9 cellular contexts compared by ENCODE assay signal in the genomic region with DNA sequence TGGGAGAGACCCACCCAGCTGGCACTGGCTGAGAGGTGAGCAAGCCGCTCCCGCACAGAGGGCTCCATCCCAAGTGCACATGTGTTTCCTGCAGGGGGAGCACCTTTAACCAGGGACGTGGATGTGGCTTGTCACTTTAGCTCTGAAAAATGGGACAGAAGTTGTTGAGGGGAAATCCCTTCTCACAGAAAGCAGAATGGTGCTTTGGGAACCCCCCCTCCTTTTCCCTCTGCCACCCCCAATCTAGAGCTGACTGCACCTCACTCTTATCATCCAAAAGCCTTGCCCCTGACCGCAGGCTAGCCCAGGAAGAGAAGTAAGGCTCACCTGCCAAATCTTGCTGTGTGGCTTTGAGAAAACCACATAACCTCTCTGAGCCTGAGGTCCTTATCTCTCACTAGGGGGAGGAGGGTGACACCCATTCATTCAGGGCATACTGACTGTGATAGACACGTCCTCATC.
DNase-seq lines count a peak whose midpoint lies in the region; ATAC-seq and TF ChIP-seq lines count a peak whose summit lies in the region.
"Had no signal": no experiment of that assay in that cellular context is flagged by ENCODE, and none has a peak within 500 bp of the region (broad histone marks: within the 10 kb centered on the region; RNA-seq: fewer than 3 reads in every experiment).

No MANE protein-coding gene starts in this region.

- intact Hi-C loops in CD8-positive, alpha-beta T cell (cut with DNase I, micrococcal nuclease): no loop called here

- no peak for TF ChIP-seq POLR2A in gastroesophageal sphincter (IDR thresholded peaks at IDR 0.05)

- peaks cover 3% of the 10 kb centered on the region for H3K27me3 ChIP-seq in CD8-positive, alpha-beta T cell (ENCODE audit: insufficient read depth, low read length)
- H3K27me3 ChIP-seq in gastroesophageal sphincter: peaks cover 82% of the 10 kb centered on the region

- peaks cover 15% of the 10 kb centered on the region for H3K4me1 Mint-ChIP-seq in CD8-positive, alpha-beta T cell (ENCODE audit: low read depth)
- peaks cover 18% of the 10 kb centered on the region for H3K4me1 Mint-ChIP-seq in activated T-cell treated with anti-CD3 and anti-CD28 coated beads, Interleukin-2, amount 50 U/mL, for 24 hours (ENCODE audit: low read depth)
- H3K4me1 Mint-ChIP-seq in memory B cell: no peaks in the 10 kb centered on the region

- TF ChIP-seq CTCF in CD8-positive, alpha-beta T cell (IDR thresholded peaks at IDR 0.05): no peak
- TF ChIP-seq CTCF in gastroesophageal sphincter (IDR thresholded peaks at IDR 0.05): no peak

- no peaks in the 10 kb centered on the region for H3K9me3 ChIP-seq in CD8-positive, alpha-beta T cell (ENCODE audit: low read length)
- H3K9me3 ChIP-seq in gastroesophageal sphincter: no peaks in the 10 kb centered on the region

- CTCF ChIA-PET in CD8-positive, alpha-beta T cell (lab: Charles Lee): interaction anchor here (1.8 kb wide), 1 partner anchor 35 kb away, joined by 4 read pairs; no protein-coding TSS in a partner anchor
- CTCF ChIA-PET in HEK293T (lab: Yijun Ruan, JAX): interaction anchor here (1.3 to 1.4 kb wide), 2 partner anchors 9 to 13 kb away, joined by 3 to 4 read pairs; no protein-coding TSS in a partner anchor

- TF ChIP-seq EP300 in gastroesophageal sphincter (IDR thresholded peaks at IDR 0.05): no peak

- H3K4me3 Mint-ChIP-seq in CD8-positive, alpha-beta T cell: no peak overlapping the region
- no peak overlapping the region for H3K4me3 Mint-ChIP-seq in activated T-cell treated with anti-CD3 and anti-CD28 coated beads, Interleukin-2, amount 50 U/mL, for 24 hours
- no peak overlapping the region for H3K4me3 Mint-ChIP-seq in memory B cell

- no peak overlapping the region for H3K27ac Mint-ChIP-seq in CD8-positive, alpha-beta T cell
- H3K27ac Mint-ChIP-seq in activated T-cell treated with anti-CD3 and anti-CD28 coated beads, Interleukin-2, amount 50 U/mL, for 24 hours: peak overlapping the region; percentile 68
- no peak overlapping the region for H3K27ac Mint-ChIP-seq in memory B cell
- H3K27ac Mint-ChIP-seq: activated naive CD4-positive, alpha-beta T cell treated with anti-CD3 and anti-CD28 coated beads, Interleukin-2, amount 50 U/mL, for 24 hours had no signal

- 33 to 80% methylated on average over 1 to 4 of the region's 5 CpGs for WGBS in gastroesophageal sphincter (ENCODE audit: low coverage in 1 of 2), 2 donors

- DNase-seq in CD8-positive, alpha-beta T cell: peak in 1 of 7 experiments; percentile 44
- DNase-seq in HEK293T (ENCODE audit: extremely low spot score) (peak; percentile 64), memory B cell (ENCODE audit: low spot score in 2 of 2) (no peak), NCI-H345 (lab: John Stamatoyannopoulos, UW) (no peak), substantia nigra (lab: John Stamatoyannopoulos, UW) (no peak)
- peak; percentile 50 for DNase-seq in activated T-cell treated with anti-CD3 and anti-CD28 coated beads, Interleukin-2, amount 50 U/mL, for 24 hours

- no peaks in the 10 kb centered on the region for H3K36me3 ChIP-seq in CD8-positive, alpha-beta T cell (ENCODE audit: insufficient read depth, low read length)
- no peaks in the 10 kb centered on the region for H3K36me3 ChIP-seq in gastroesophageal sphincter

- no peak overlapping the region for H3K27ac ChIP-seq in CD8-positive, alpha-beta T cell (ENCODE audit: low read depth, low read length)
- H3K27ac ChIP-seq in gastroesophageal sphincter (no peak overlapping the region), substantia nigra (ENCODE audit: low read depth, low read length, poor library complexity, severe bottlenecking) (no peak overlapping the region)

- POLR2A ChIA-PET in CD8-positive, alpha-beta T cell (lab: Charles Lee): no interaction called here
- POLR2A ChIA-PET in HEK293T (lab: Yijun Ruan, JAX): no interaction called here

- H3K9me3 Mint-ChIP-seq in CD8-positive, alpha-beta T cell: no peaks in the 10 kb centered on the region
- no peaks in the 10 kb centered on the region for H3K9me3 Mint-ChIP-seq in activated T-cell treated with anti-CD3 and anti-CD28 coated beads, Interleukin-2, amount 50 U/mL, for 24 hours
- H3K9me3 Mint-ChIP-seq in memory B cell: no peaks in the 10 kb centered on the region
- H3K9me3 Mint-ChIP-seq: activated naive CD4-positive, alpha-beta T cell treated with anti-CD3 and anti-CD28 coated beads, Interleukin-2, amount 50 U/mL, for 24 hours had no signal

- no peaks in the 10 kb centered on the region for H3K36me3 Mint-ChIP-seq in CD8-positive, alpha-beta T cell
- H3K36me3 Mint-ChIP-seq in activated T-cell treated with anti-CD3 and anti-CD28 coated beads, Interleukin-2, amount 50 U/mL, for 24 hours (ENCODE audit: low read depth): no peaks in the 10 kb centered on the region
- H3K36me3 Mint-ChIP-seq in memory B cell: no peaks in the 10 kb centered on the region
- H3K36me3 Mint-ChIP-seq: activated naive CD4-positive, alpha-beta T cell treated with anti-CD3 and anti-CD28 coated beads, Interleukin-2, amount 50 U/mL, for 24 hours had no signal

- peaks cover 14% of the 10 kb centered on the region for H3K27me3 Mint-ChIP-seq in CD8-positive, alpha-beta T cell (ENCODE audit: low read depth)
- H3K27me3 Mint-ChIP-seq in activated T-cell treated with anti-CD3 and anti-CD28 coated beads, Interleukin-2, amount 50 U/mL, for 24 hours: peaks cover 41% of the 10 kb centered on the region
- H3K27me3 Mint-ChIP-seq in memory B cell: peaks cover 12% of the 10 kb centered on the region

- no peak overlapping the region for H3K4me3 ChIP-seq in CD8-positive, alpha-beta T cell (ENCODE audit: low read depth, low read length)
- H3K4me3 ChIP-seq in gastroesophageal sphincter: no peak overlapping the region

- H3K4me1 ChIP-seq in CD8-positive, alpha-beta T cell (ENCODE audit: insufficient read depth, low read length): peaks cover 13% of the 10 kb centered on the region
- H3K4me1 ChIP-seq in gastroesophageal sphincter: peaks cover 0 to 11% (median 0%) of the 10 kb centered on the region in 3 donors

- ATAC-seq in CD8-positive, alpha-beta T cell: peak; percentile 52
- ATAC-seq in memory B cell (ENCODE audit: low read depth) (peak; percentile 22), gastroesophageal sphincter (no peak), HG03439 (IDR thresholded peaks at IDR 0.05; ENCODE audit: unreplicated experiment) (no peak)

TF ChIP-seq in HEK293T, 16 proteins besides CTCF, POLR2A, EP300 and RAD21:
- TF ChIP-seq ELF4 (IDR thresholded peaks at IDR 0.05): no peak
- no peak for TF ChIP-seq L3MBTL2 (conservative IDR thresholded peaks at IDR 0.05)
- no peak for TF ChIP-seq SUZ12 (IDR thresholded peaks at IDR 0.05)
- no peak for TF ChIP-seq ZNF384 (IDR thresholded peaks at IDR 0.05)
- TF ChIP-seq HDGF (IDR thresholded peaks at IDR 0.05; ENCODE audit: borderline replicate concordance): no peak
- no peak for TF ChIP-seq TARDBP (IDR thresholded peaks at IDR 0.05)
- TF ChIP-seq FOXK2 (IDR thresholded peaks at IDR 0.05): no peak
- TF ChIP-seq LEF1 (IDR thresholded peaks at IDR 0.05; ENCODE audit: borderline replicate concordance): no peak
TF ChIP-seq in HEK293T: peak in this region for 0.

Comparison
In these comparisons a context has a peak if more than half of its experiments do, and no peak if none do; other contexts are left out.
1. ATAC-seq: peak in CD8-positive, alpha-beta T cell (single experiment) and memory B cell (single experiment); none in gastroesophageal sphincter (single experiment) and HG03439 (single experiment).
2. DNase-seq: peak in HEK293T (single experiment) and activated T-cell treated with anti-CD3 and anti-CD28 coated beads, Interleukin-2, amount 50 U/mL, for 24 hours (single experiment); none in memory B cell (0 of 2), NCI-H345 (single experiment) and substantia nigra (0 of 49).